Comparison of ENCODE assay signal across 8 cellular contexts in the genomic region with DNA sequence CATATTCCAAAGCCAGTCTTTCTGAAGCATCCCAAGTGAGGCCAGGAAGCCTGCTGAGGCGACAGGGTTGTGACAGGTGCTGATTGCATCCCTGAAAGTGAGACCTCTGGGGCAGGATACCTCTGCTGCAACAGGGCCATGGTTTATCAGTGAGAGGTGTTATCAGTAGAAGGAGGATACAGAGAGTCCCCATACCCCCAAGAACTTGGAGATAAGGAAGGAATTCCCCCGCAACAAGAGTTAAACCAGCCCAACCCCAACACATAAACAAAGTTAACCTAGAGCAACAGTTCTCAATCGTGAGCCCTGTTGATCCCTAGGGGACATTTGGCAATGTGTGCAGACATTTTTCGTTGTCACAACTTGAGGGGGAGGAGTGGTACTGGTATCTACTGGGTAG.
"Had no signal": no experiment of that assay in that cellular context is flagged by ENCODE, and none has a peak within 500 bp of the region (broad histone marks: within the 10 kb centered on the region; RNA-seq: fewer than 3 reads in every experiment).

No MANE protein-coding gene starts in this region.

- H3K4me3 ChIP-seq: GM12878 had no signal

- DNase-seq: GDM1, GF-D8 had no signal

- FAIRE-seq: G401.6, GM12878, GM12891, GM12892, GM18507, GM19239 had no signal

- ATAC-seq: GM12878 had no signal
